8 cellular contexts compared by ENCODE assay signal in the genomic region with DNA sequence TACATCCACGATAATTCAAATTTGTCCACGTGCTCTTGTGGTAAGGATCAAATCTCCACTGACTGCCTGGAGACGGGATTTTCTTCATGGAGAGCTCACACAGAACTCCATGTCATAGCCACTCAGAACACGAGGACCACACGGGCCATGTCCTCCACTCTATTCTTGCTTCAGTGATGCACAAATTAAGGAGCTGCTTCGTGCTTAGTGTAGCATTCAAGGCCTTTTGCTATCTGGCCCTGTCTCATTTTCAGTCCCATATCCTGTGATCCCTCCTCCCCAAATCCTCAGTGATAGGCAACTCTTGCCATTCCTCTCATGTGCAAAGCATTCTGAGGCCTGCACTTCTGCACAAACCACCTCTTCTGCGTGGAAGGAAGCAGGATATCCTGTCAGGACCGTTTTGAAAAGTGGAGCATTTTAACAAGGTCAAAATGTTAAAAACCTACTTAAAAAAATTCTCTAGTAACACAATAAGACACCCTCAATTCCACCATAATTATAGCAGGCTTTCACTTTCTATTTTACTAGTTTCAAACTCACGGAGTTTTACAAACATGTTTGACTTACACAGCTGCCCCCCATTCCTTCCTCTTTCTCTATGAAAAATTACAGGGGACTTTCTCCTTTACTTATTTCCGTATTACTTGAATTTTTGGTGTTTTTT. TPM values are rescaled to one million over a fixed set of nuclear protein-coding genes. Genes with fewer than 3 reads are reported as not detected.
DNase-seq lines count a peak whose midpoint lies in the region; ATAC-seq, FAIRE-seq and TF ChIP-seq lines count a peak whose summit lies in the region.

No MANE protein-coding gene starts in this region.

- H3K4me1 Mint-ChIP-seq in T-cell = peaks cover 62 to 81% (median 72%) of the 10 kb centered on the region in 3 donors

- peaks cover 38% of the 10 kb centered on the region for H3K36me3 Mint-ChIP-seq in T-cell

- POLR2A ChIA-PET in T-cell (lab: Charles Lee) = interaction anchor here (0.6 to 1.0 kb wide), 6 partner anchors 8 to 954 kb away, joined by 3 to 9 read pairs (median 4); no protein-coding TSS in a partner anchor
- POLR2A ChIA-PET in HepG2 (lab: Yijun Ruan, JAX) = no interaction called here
- POLR2A ChIA-PET in RWPE1 (lab: Yijun Ruan, JAX; ENCODE audit: low non-redundant PET) = no interaction called here

- TF ChIP-seq POLR2A in HepG2 (IDR thresholded peaks at IDR 0.05; ENCODE audit: insufficient read depth in 1 of 2, low read depth in 2 of 2, low read length in 2 of 2) = no peak

- in situ Hi-C loops in HepG2 (cut with HindIII; ENCODE audit: extremely low pct_ligation_motif_present, low pct_unique_long_range_greater_than_20kb) = no loop called here
- in situ Hi-C loops in ACHN (cut with HindIII; ENCODE audit: low pct_ligation_motif_present, low pct_unique_long_range_greater_than_20kb, low sequenced_read_pairs) = no loop called here

- H3K4me3 Mint-ChIP-seq in T-cell = peak overlapping the region; percentile 69 to 81 (median 77)

- DNase-seq in T-cell = peak in 28 of 34 experiments; percentile 14 to 56 (median 42)
- DNase-seq in HepG2 (ENCODE audit: low spot score) = no peak
- DNase-seq in NCI-H748 (lab: John Stamatoyannopoulos, UW; ENCODE audit: unreplicated experiment) = no peak
- DNase-seq in ACHN = no peak
- DNase-seq in stimulated activated CD4-positive, alpha-beta T cell treated with anti-CD3 and anti-CD28 coated beads, Interleukin-2, amount 100 ng/mL, for 48 hours = no peak
- no peak for DNase-seq in RWPE1 (ENCODE audit: low spot score)

- H3K27me3 ChIP-seq in HepG2 (ENCODE audit: control insufficient read depth in 1 of 2, insufficient read depth in 2 of 2, low read length in 2 of 2) = no peaks in the 10 kb centered on the region; a peak in 1 of 5 replicates

- TF ChIP-seq EP300 in HepG2 (IDR thresholded peaks at IDR 0.05; ENCODE audit: low read depth in 2 of 2, low read length in 2 of 2) (no peak), HepG2 (CRISPR knock-in tag; IDR thresholded peaks at IDR 0.05; ENCODE audit: borderline replicate concordance) (no peak)

- H3K27ac ChIP-seq in HepG2 (ENCODE audit: extremely low read length, insufficient read depth, low read length) (no peak overlapping the region), RWPE1 (no peak overlapping the region)

- TF ChIP-seq CTCF in HepG2 (CRISPR knock-in tag; IDR thresholded peaks at IDR 0.05) (no peak), RWPE1 (conservative IDR thresholded peaks at IDR 0.05; ENCODE audit: low read depth) (no peak)

- BruUV-seq in HepG2 (replicated peaks; lab: Mats Ljungman, UMichigan) = no TSS peak

- no peak for FAIRE-seq in HepG2 (lab: Jason Lieb, UNC)

- 34% methylated on average over 10 of the region's 10 CpGs for WGBS in HepG2 (ENCODE audit: low lambda C conversion rate)

- H4K20me1 ChIP-seq in HepG2 (ENCODE audit: insufficient read depth, low read length) = no peaks in the 10 kb centered on the region

- H3K9ac ChIP-seq in HepG2 (ENCODE audit: insufficient read depth, low read depth, low read length) = no peak overlapping the region

- no peaks in the 10 kb centered on the region for H3K79me2 ChIP-seq in HepG2 (ENCODE audit: insufficient read depth, low read length)

- no peak for TF ChIP-seq RAD21 in HepG2 (CRISPR knock-in tag; IDR thresholded peaks at IDR 0.05)

- no peak overlapping the region for H2AFZ ChIP-seq in HepG2 (ENCODE audit: low read length)

- H3K4me3 ChIP-seq in HepG2 (replicated peaks in 1 of 3; ENCODE audit: insufficient read depth in 1 of 3, low read depth in 2 of 3, low read length in 3 of 3) = no peak overlapping the region; a peak in 1 of 6 replicates

- H3K4me2 ChIP-seq in HepG2 (ENCODE audit: low read depth, low read length) = peak overlapping the region; percentile 34; the same call in 1 of the 2 replicates

- peak overlapping the region; percentile 99 to 100 for H3K27ac Mint-ChIP-seq in T-cell

- CTCF ChIA-PET in T-cell (lab: Charles Lee) = interaction anchor here (0.6 to 4.3 kb wide), 7 partner anchors 14 to 252 kb away, joined by 3 to 40 read pairs (median 6); a partner anchor contains a TSS
- CTCF ChIA-PET in HepG2 (lab: Yijun Ruan, JAX; ENCODE audit: low intra/inter-chr PET ratio, low total read pairs) = no interaction called here
- CTCF ChIA-PET in RWPE1 (lab: Yijun Ruan, JAX) = interaction anchor here (0.9 kb wide), 1 partner anchor 10 kb away, joined by 3 read pairs; no protein-coding TSS in a partner anchor

- H3K4me1 ChIP-seq in HepG2 (ENCODE audit: insufficient read depth, low read length) = no peaks in the 10 kb centered on the region; the same call in 1 of the 2 replicates

- ATAC-seq in GM18909 (IDR thresholded peaks at IDR 0.05; ENCODE audit: poor library complexity, unreplicated experiment) (peak; percentile 62), HG02798 (IDR thresholded peaks at IDR 0.05; ENCODE audit: poor library complexity, unreplicated experiment) (peak; percentile 6), T-cell (replicated peaks in 1 of 4) (peak; percentile 52 to 70 (median 64)), HepG2 (no peak)

- H3K9me3 Mint-ChIP-seq in T-cell = peaks cover 2 to 10% (median 4%) of the 10 kb centered on the region in 3 donors

- H3K27me3 Mint-ChIP-seq in T-cell = no peaks in the 10 kb centered on the region

- H3K9me3 ChIP-seq in HepG2 (ENCODE audit: low read length) = no peaks in the 10 kb centered on the region

- intact Hi-C loops in HepG2 (cut with micrococcal nuclease; ENCODE audit: unreplicated experiment) = no loop called here

- no peaks in the 10 kb centered on the region for H3K36me3 ChIP-seq in HepG2 (replicated peaks in 1 of 2; ENCODE audit: control insufficient read depth in 1 of 2, insufficient read depth in 2 of 2, low read length in 2 of 2)

TF ChIP-seq in HepG2, 621 proteins besides CTCF, POLR2A, EP300 and RAD21 (continues in another document):
- TF ChIP-seq, protein P1, sequence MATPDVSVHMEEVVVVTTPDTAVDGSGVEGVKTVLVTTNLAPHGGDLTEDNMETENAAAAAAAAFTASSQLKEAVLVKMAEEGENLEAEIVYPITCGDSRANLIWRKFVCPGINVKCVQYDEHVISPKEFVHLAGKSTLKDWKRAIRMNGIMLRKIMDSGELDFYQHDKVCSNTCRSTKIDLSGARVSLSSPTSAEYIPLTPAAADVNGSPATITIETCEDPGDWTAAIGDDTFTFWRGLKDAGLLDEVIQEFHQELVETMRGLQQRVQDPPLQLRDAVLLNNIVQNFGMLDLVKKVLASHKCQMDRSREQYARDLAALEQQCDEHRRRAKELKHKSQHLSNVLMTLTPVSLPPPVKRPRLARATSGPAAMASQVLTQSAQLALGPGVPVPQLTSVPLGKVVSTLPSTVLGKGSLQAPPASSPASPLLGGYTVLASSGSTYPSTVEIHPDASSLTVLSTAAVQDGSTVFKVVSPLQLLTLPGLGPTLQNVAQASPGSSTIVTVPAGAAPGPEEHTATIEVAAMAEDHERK (CRISPR knock-in tag; IDR thresholded peaks at IDR 0.05; ENCODE audit: low read depth) = no peak
- TF ChIP-seq ZNF749 (CRISPR knock-in tag; IDR thresholded peaks at IDR 0.05; ENCODE audit: borderline replicate concordance) (no peak), TBX3 (IDR thresholded peaks at IDR 0.05; ENCODE audit: borderline replicate concordance) (no peak), MIER3 (CRISPR knock-in tag; IDR thresholded peaks at IDR 0.05; ENCODE audit: borderline replicate concordance) (no peak), TEAD3 (CRISPR knock-in tag; optimal IDR thresholded peaks at IDR 0.05; ENCODE audit: borderline replicate concordance) (no peak), ZNF790 (CRISPR knock-in tag; IDR thresholded peaks at IDR 0.05; ENCODE audit: borderline replicate concordance) (no peak), NR3C1 (CRISPR knock-in tag; IDR thresholded peaks at IDR 0.05) (no peak), ZNF709 (CRISPR knock-in tag; IDR thresholded peaks at IDR 0.05) (no peak), TCF7L2 (IDR thresholded peaks at IDR 0.05; ENCODE audit: low read depth, low read length) (no peak), ZNF713 (CRISPR knock-in tag; IDR thresholded peaks at IDR 0.05) (no peak), TBP (CRISPR knock-in tag; IDR thresholded peaks at IDR 0.05) (no peak), GTF3A (CRISPR knock-in tag; conservative IDR thresholded peaks at IDR 0.05) (no peak), ZFP36L1 (CRISPR knock-in tag; IDR thresholded peaks at IDR 0.05) (no peak)
- TF ChIP-seq, protein P2, sequence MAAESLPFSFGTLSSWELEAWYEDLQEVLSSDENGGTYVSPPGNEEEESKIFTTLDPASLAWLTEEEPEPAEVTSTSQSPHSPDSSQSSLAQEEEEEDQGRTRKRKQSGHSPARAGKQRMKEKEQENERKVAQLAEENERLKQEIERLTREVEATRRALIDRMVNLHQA (CRISPR knock-in tag; IDR thresholded peaks at IDR 0.05) = no peak
- TF ChIP-seq, protein P3, sequence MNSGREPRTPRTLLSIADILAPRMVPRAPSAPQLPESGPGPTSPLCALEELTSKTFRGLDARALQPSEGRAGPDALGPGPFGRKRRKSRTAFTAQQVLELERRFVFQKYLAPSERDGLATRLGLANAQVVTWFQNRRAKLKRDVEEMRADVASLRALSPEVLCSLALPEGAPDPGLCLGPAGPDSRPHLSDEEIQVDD (CRISPR knock-in tag; IDR thresholded peaks at IDR 0.05; ENCODE audit: borderline replicate concordance) = no peak

RNA-seq across cellular contexts. Expression of a gene that starts 35.2 kb away (rescaled TPM):
- total RNA-seq in T-cell (10 to 100 TPM; 22.8 to 56.2 (median 31.9) TPM), HepG2 (2016; rRNA removed; fragmentation: Illumina TruSeq; extraction: Trizol) (1.3 TPM in 2 replicates)
- total RNA-seq in HepG2 (2016; cell fraction: cytosol; rRNA removed; fragmentation: Illumina TruSeq; extraction: Trizol; ENCODE audit: low read depth) = 1.4 and 2.7 TPM in 2 replicates
- total RNA-seq in HepG2 (2016; cell fraction: insoluble cytoplasmic fraction; rRNA removed; fragmentation: Illumina TruSeq; extraction: Trizol) = 1.3 and 1.4 TPM in 2 replicates
- total RNA-seq in HepG2 (2016; cell fraction: membrane; rRNA removed; fragmentation: Illumina TruSeq; extraction: Trizol) = 3.0 and 3.4 TPM in 2 replicates
- total RNA-seq in HepG2 (2016; cell fraction: nucleus; rRNA removed; fragmentation: Illumina TruSeq; extraction: Trizol) = 1.9 and 2.0 TPM in 2 replicates
- 2.0 and 2.1 TPM in 2 replicates for polyA plus RNA-seq in HepG2 (2011; rRNA removed)
- polyA plus RNA-seq in HepG2 (2011; cell fraction: cytosol; rRNA removed) = 0.91 and 1.9 TPM in 2 replicates
- 1.2 and 1.9 TPM in 2 replicates for polyA plus RNA-seq in HepG2 (2011; cell fraction: nucleus; rRNA removed)
- 1.2 and 1.4 TPM in 2 replicates for polyA plus RNA-seq in HepG2 (2012)
- polyA plus RNA-seq in HepG2 (2016; cell fraction: cytosol; fragmentation: Illumina TruSeq; extraction: Trizol; ENCODE audit: low read depth) = 2.0 and 2.2 TPM in 2 replicates
- 1.2 and 1.5 TPM in 2 replicates for polyA plus RNA-seq in HepG2 (2016; cell fraction: insoluble cytoplasmic fraction; fragmentation: Illumina TruSeq; extraction: Trizol; ENCODE audit: low read depth)
- 1.9 and 2.8 TPM in 2 replicates for polyA plus RNA-seq in HepG2 (2016; cell fraction: membrane; fragmentation: Illumina TruSeq; extraction: Trizol; ENCODE audit: low read depth)
- 2.6 and 2.7 TPM in 2 replicates for polyA plus RNA-seq in HepG2 (2016; cell fraction: nucleus; fragmentation: Illumina TruSeq; extraction: Trizol; ENCODE audit: insufficient read depth, low read depth)
- polyA minus RNA-seq in HepG2 (2011; rRNA and poly(A)+ RNA removed; ENCODE audit: low replicate concordance) = 1.2 and 2.0 TPM in 2 replicates
- polyA minus RNA-seq in HepG2 (2011; cell fraction: cytosol; rRNA and poly(A)+ RNA removed) = 0.97 and 1.6 TPM in 2 replicates
- polyA minus RNA-seq in HepG2 (2011; cell fraction: nucleus; rRNA and poly(A)+ RNA removed) = 5.7 and 6.5 TPM in 2 replicates

Comparison
In these comparisons a context has a peak if more than half of its experiments do, and no peak if none do; other contexts are left out.
1. DNase-seq: peak in T-cell (28 of 34); none in HepG2 (single experiment), NCI-H748 (single experiment), ACHN (single experiment), stimulated activated CD4-positive, alpha-beta T cell treated with anti-CD3 and anti-CD28 coated beads, Interleukin-2, amount 100 ng/mL, for 48 hours (0 of 2) and RWPE1 (single experiment).
2. RNA of a gene that starts 35.2 kb away (total RNA-seq): 22.8 to 56.2 TPM in T-cell; 1.3 to 3.4 TPM in HepG2; every median in the first group is over 4 times any median in the second.
3. POLR2A ChIA-PET loops: an anchor here in T-cell (0.6 to 1.0 kb wide); none called in HepG2 and RWPE1.